Comparison of ENCODE assay signal across 26 cellular contexts in genomic region chr9:69606089-69606488, GRCh38.
"Had no signal": no experiment of that assay in that cellular context is flagged by ENCODE, and none has a peak within 500 bp of the region (broad histone marks: within the 10 kb centered on the region; RNA-seq: fewer than 3 reads in every experiment).

No MANE protein-coding gene starts in this region.

- H3K4me1 ChIP-seq: neural progenitor cell, parathyroid adenoma, right lobe of liver, testis, thyroid gland, transverse colon, upper lobe of left lung had no signal

- H3K36me3 ChIP-seq: left ventricle myocardium inferior, neural progenitor cell, neutrophil, right atrium auricular region, right lobe of liver, stomach, thyroid gland, transverse colon, upper lobe of left lung had no signal

- H3K9me3 ChIP-seq: left ventricle myocardium inferior, neutrophil, right atrium auricular region, right lobe of liver, stomach, testis, thyroid gland, transverse colon, upper lobe of left lung had no signal

- H2AFZ ChIP-seq: hepatocyte, neural progenitor cell, parathyroid adenoma had no signal

- DNase-seq: islet precursor cell; left ventricle myocardium inferior; mesendoderm; naive B cell; natural killer cell; nephron progenitor cell; occipital lobe; right lobe of liver; stimulated activated CD4-positive, alpha-beta T cell treated with anti-CD3 and anti-CD28 coated beads, Interleukin-12 subunit alpha, Interleukin-12 subunit beta, amount 100 ng/mL, for 4 hours; stimulated activated CD4-positive, alpha-beta T cell treated with anti-CD3 and anti-CD28 coated beads, Interleukin-15, amount 100 ng/mL, for 24 hours; stimulated activated CD4-positive, alpha-beta T cell treated with anti-CD3 and anti-CD28 coated beads, Interleukin-2, amount 100 ng/mL, for 24 hours; stimulated activated CD4-positive, alpha-beta T cell treated with anti-CD3 and anti-CD28 coated beads, Interleukin-4, amount 100 ng/mL, for 1 hour; stimulated activated naive B cell treated with anti-CD40 and anti-IgM and Interleukin-4, amounts not matched to agents 10 μg/mL and 1 μg/mL and 100 μg/mL, for 72 hours; stimulated activated naive CD8-positive, alpha-beta T cell treated with anti-CD3 and anti-CD28 coated beads, Interleukin-15, Interleukin-2, amounts not matched to agents 100 U/mL and 50 U/mL, for 24 hours; stomach; testis; thyroid gland; transverse colon had no signal

- H3K27ac ChIP-seq: hepatocyte, left ventricle myocardium inferior, neural progenitor cell, neutrophil, parathyroid adenoma, right atrium auricular region, right lobe of liver, skin epidermis, stomach, testis, thyroid gland, transverse colon, upper lobe of left lung had no signal

- H3K27me3 ChIP-seq: hepatocyte, neural progenitor cell, neutrophil, right atrium auricular region, right lobe of liver, stomach, testis, thyroid gland, transverse colon, upper lobe of left lung had no signal

- H3K79me2 ChIP-seq: hepatocyte, parathyroid adenoma had no signal

- ATAC-seq: natural killer cell; stimulated activated naive B cell treated with anti-CD40 and anti-IgM and Interleukin-4, amounts not matched to agents 10 μg/mL and 1 μg/mL and 100 μg/mL, for 72 hours; stimulated activated naive CD8-positive, alpha-beta T cell treated with anti-CD3 and anti-CD28 coated beads, Interleukin-15, Interleukin-2, amounts not matched to agents 100 U/mL and 50 U/mL, for 24 hours had no signal

- H3K9ac ChIP-seq: neural progenitor cell, parathyroid adenoma had no signal

- H3K4me3 ChIP-seq: hepatocyte, left ventricle myocardium inferior, lung, neural progenitor cell, right atrium auricular region, right lobe of liver, skin epidermis, stomach, testis, thyroid gland, transverse colon, upper lobe of left lung had no signal

- H3K4me2 ChIP-seq: hepatocyte, neural progenitor cell had no signal
